20 cellular contexts compared by ENCODE assay signal in genomic region chr1:77182083-77182482, GRCh38.
"Had no signal": no experiment of that assay in that cellular context is flagged by ENCODE, and none has a peak within 500 bp of the region (broad histone marks: within the 10 kb centered on the region; RNA-seq: fewer than 3 reads in every experiment).

No MANE protein-coding gene starts in this region.

- H3K36me3 ChIP-seq: SJSA1 had no signal

- H3K27ac ChIP-seq: SJSA1, SK-N-MC had no signal

- FAIRE-seq: HTR-8/SVneo, RCC 7860 had no signal

- H3K4me3 ChIP-seq: SJSA1, SK-N-MC had no signal

- H3K9me3 ChIP-seq: SJSA1 had no signal

- H3K27me3 ChIP-seq: SJSA1 had no signal

- DNase-seq: KBM-7, NCI-H1092 treated with DMSO at 0.1 percent for 48 hours, NCI-H1436, NCI-H187, NCI-H2029, NCI-H2081 treated with DMSO at 0.1 percent for 48 hours, NCI-H2171, NCI-H226, NCI-H446, NCI-H510A, NCI-H524 treated with DMSO at 0.1 percent for 48 hours, NCI-H69, NCI-H774, Right ventricle myocardium superior, RPMI8226, SIG-M5 had no signal

- H3K4me1 ChIP-seq: SJSA1 had no signal
